Comparison of ENCODE assay signal across 8 cellular contexts in the genomic region with DNA sequence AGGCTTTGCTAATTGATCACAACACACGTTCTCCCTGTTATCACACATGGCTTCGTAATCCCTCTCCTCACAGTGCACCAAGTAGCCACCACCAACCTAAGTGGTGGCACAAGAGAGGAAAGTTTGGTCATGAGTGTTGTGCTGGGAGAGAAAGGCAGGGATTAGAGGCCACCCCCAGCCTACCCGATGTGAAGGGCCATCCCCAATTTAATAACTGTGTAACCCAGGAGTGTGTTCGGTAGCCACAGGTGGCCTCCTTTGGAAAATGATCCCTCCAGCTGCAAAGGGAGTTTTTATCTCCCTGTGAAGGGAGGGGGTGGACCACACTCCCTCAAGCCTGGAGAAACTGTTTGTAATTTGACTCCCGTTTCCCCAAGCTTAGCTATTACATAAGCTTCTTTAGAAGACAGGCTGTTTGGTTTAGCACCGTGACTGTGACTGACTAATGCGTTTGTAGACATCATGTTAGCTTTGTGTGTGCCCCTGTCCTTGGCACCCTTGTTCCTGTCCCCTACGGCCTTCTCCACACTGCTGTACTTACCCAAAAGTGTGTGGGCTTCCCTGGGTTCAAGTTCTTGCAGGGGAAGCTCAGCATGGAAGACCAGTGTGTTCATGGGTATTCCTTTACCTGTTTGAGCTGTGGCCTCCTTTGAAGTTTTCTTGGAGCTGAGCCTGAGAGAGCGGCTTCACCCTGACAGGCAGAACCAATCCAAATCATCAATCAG. TPM values are rescaled to one million over a fixed set of nuclear protein-coding genes. Genes with fewer than 3 reads are reported as not detected.
A peak's percentile ranks its signal among the peaks of the same experiment; 100 is the strongest.
DNase-seq lines count a peak whose midpoint lies in the region; ATAC-seq and TF ChIP-seq lines count a peak whose summit lies in the region.

No MANE protein-coding gene starts in this region.

- in situ Hi-C loops in Caki2 (cut with HindIII; ENCODE audit: low pct_unique_long_range_greater_than_20kb, low sequenced_read_pairs) (no loop called here), IMR-90 (cut with MboI; ENCODE audit: low sequenced_read_pairs) (loop anchor here (25.0 kb wide), 1 partner anchor 89 kb away; a partner anchor contains a TSS)

- intact Hi-C loops in IMR-90 (cut with micrococcal nuclease) = no loop called here

- no peaks in the 10 kb centered on the region for H3K79me1 ChIP-seq in IMR-90 (ENCODE audit: low read depth in 1 of 2, low read length in 2 of 2)

- no peak overlapping the region for H3K27ac ChIP-seq in IMR-90 (ENCODE audit: insufficient read depth, low read length)

- no peak overlapping the region for H3K4ac ChIP-seq in IMR-90 (ENCODE audit: low read depth, low read length)

- no peak overlapping the region for H3K4me2 ChIP-seq in IMR-90 (ENCODE audit: low read depth, low read length)

- H3K36me3 ChIP-seq in IMR-90 (ENCODE audit: control insufficient read depth, insufficient read depth, low read length) = no peaks in the 10 kb centered on the region

- H4K5ac ChIP-seq in IMR-90 (ENCODE audit: low read depth, low read length) = no peak overlapping the region

- no peak for TF ChIP-seq RAD21 in IMR-90 (IDR thresholded peaks at IDR 0.05; ENCODE audit: low read length)

- TF ChIP-seq POLR2A in IMR-90 (IDR thresholded peaks at IDR 0.05; ENCODE audit: low read depth, low read length) = no peak

- no peak overlapping the region for H2BK20ac ChIP-seq in IMR-90 (ENCODE audit: low read depth, low read length)

- no peak overlapping the region for H2BK15ac ChIP-seq in IMR-90 (ENCODE audit: low read depth, low read length)

- no peaks in the 10 kb centered on the region for H4K20me1 ChIP-seq in IMR-90 (ENCODE audit: insufficient read depth, low read length)

- H3K9me1 ChIP-seq in IMR-90 (ENCODE audit: insufficient read depth, low read length) = no peaks in the 10 kb centered on the region

- H2AFZ ChIP-seq in IMR-90 (replicated peaks; ENCODE audit: low read length, poor library complexity) = peak overlapping the region; percentile 26

- no peak overlapping the region for H3K4me3 ChIP-seq in IMR-90 (ENCODE audit: insufficient read depth, low read depth, low read length)

- H2AK5ac ChIP-seq in IMR-90 (ENCODE audit: low read depth, low read length) = no peak overlapping the region

- no peak overlapping the region for H4K91ac ChIP-seq in IMR-90 (ENCODE audit: insufficient read depth, low read depth, low read length)

- POLR2A ChIA-PET in IMR-90 (lab: Charles Lee; ENCODE audit: unreplicated experiment) = no interaction called here

- no peak overlapping the region for H3K18ac ChIP-seq in IMR-90 (ENCODE audit: low read depth, low read length)

- peaks cover 10% of the 10 kb centered on the region for H3K27me3 ChIP-seq in IMR-90 (ENCODE audit: control insufficient read depth, insufficient read depth, low read length)

- no peak overlapping the region for H3K23ac ChIP-seq in IMR-90 (ENCODE audit: low read depth, low read length)

- no peak overlapping the region for H3K14ac ChIP-seq in IMR-90 (replicated peaks; ENCODE audit: low read depth, low read length)

- DNase-seq in Caki2 (ENCODE audit: low read depth) = peak; percentile 61
- peak; percentile 67 for DNase-seq in IMR-90
- DNase-seq in RPMI7951 (ENCODE audit: low read depth) = peak; percentile 68
- DNase-seq in inferior parietal cortex (ENCODE audit: extremely low spot score) = peak; percentile 65
- DNase-seq in NCI-H446 treated with DMSO at 0.1 percent for 48 hours (lab: John Stamatoyannopoulos, UW) = no peak
- DNase-seq in mesenteric fat pad (ENCODE audit: low spot score) = no peak

- H3K4me1 ChIP-seq in IMR-90 (ENCODE audit: control insufficient read depth, insufficient read depth, low read length) = no peaks in the 10 kb centered on the region

- H2BK120ac ChIP-seq in IMR-90 (ENCODE audit: low read depth, low read length) = no peak overlapping the region

- no peaks in the 10 kb centered on the region for H3K9me3 ChIP-seq in IMR-90 (ENCODE audit: control insufficient read depth, insufficient read depth, low read length)

- H3K56ac ChIP-seq in IMR-90 (ENCODE audit: extremely low read depth, insufficient read depth, low read length) = no peak overlapping the region

- dilution Hi-C loops in IMR-90 (cut with HindIII; ENCODE audit: low sequenced_read_pairs, unreplicated experiment) = no loop called here

- CTCF ChIA-PET in IMR-90 (lab: Yijun Ruan, JAX) = no interaction called here

- no TSS peak for BruUV-seq in IMR-90 (replicated peaks; lab: Mats Ljungman, UMichigan)

- no peak for TF ChIP-seq CTCF in IMR-90 (conservative IDR thresholded peaks at IDR 0.05; ENCODE audit: low read depth, low read length)

- H2BK5ac ChIP-seq in IMR-90 (ENCODE audit: low read depth, low read length, poor library complexity, severe bottlenecking) = no peak overlapping the region

- H3K9ac ChIP-seq in IMR-90 (ENCODE audit: low read depth, low read length) = no peak overlapping the region

- H2AK9ac ChIP-seq in IMR-90 (replicated peaks; ENCODE audit: low read depth, low read length, poor library complexity) = no peak overlapping the region

- ATAC-seq in IMR-90 (ENCODE audit: low read depth) = peak; percentile 83
- no peak for ATAC-seq in HG02610 (IDR thresholded peaks at IDR 0.05; ENCODE audit: unreplicated experiment)
- ATAC-seq in HG03196 (IDR thresholded peaks at IDR 0.05; ENCODE audit: unreplicated experiment) = no peak

- H4K8ac ChIP-seq in IMR-90 (ENCODE audit: low read depth in 2 of 2, low read length in 2 of 2) = no peak overlapping the region

- no CpG with 5 or more reads among the region's 9 CpGs for WGBS in IMR-90 (ENCODE audit: extremely low coverage in 2 of 2, insufficient read length in 1 of 2), 2 experiments

TF ChIP-seq in IMR-90, 13 proteins besides CTCF, POLR2A, EP300 and RAD21:
- no peak for TF ChIP-seq CEBPB (IDR thresholded peaks at IDR 0.05; ENCODE audit: low read depth, low read length)
- TF ChIP-seq, protein P1, sequence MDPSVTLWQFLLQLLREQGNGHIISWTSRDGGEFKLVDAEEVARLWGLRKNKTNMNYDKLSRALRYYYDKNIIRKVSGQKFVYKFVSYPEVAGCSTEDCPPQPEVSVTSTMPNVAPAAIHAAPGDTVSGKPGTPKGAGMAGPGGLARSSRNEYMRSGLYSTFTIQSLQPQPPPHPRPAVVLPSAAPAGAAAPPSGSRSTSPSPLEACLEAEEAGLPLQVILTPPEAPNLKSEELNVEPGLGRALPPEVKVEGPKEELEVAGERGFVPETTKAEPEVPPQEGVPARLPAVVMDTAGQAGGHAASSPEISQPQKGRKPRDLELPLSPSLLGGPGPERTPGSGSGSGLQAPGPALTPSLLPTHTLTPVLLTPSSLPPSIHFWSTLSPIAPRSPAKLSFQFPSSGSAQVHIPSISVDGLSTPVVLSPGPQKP (IDR thresholded peaks at IDR 0.05; ENCODE audit: borderline replicate concordance, low read depth, low read length) = no peak
- TF ChIP-seq MAFK (IDR thresholded peaks at IDR 0.05; ENCODE audit: low read depth, low read length) = no peak
- no peak for TF ChIP-seq NFE2L2 (IDR thresholded peaks at IDR 0.05; ENCODE audit: low read depth, low read length)
- TF ChIP-seq MXI1 (IDR thresholded peaks at IDR 0.05; ENCODE audit: borderline replicate concordance, low read depth, low read length) = no peak
- no peak for TF ChIP-seq MAZ (IDR thresholded peaks at IDR 0.05; ENCODE audit: borderline replicate concordance, low read depth, low read length)
- TF ChIP-seq, protein P2, sequence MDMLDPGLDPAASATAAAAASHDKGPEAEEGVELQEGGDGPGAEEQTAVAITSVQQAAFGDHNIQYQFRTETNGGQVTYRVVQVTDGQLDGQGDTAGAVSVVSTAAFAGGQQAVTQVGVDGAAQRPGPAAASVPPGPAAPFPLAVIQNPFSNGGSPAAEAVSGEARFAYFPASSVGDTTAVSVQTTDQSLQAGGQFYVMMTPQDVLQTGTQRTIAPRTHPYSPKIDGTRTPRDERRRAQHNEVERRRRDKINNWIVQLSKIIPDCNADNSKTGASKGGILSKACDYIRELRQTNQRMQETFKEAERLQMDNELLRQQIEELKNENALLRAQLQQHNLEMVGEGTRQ (IDR thresholded peaks at IDR 0.05; ENCODE audit: low read depth, low read length) = no peak
- TF ChIP-seq BHLHE40 (IDR thresholded peaks at IDR 0.05; ENCODE audit: low read depth, low read length) = no peak
- TF ChIP-seq CHD1 (IDR thresholded peaks at IDR 0.05; ENCODE audit: low read depth, low read length) = no peak
- TF ChIP-seq RFX5 (IDR thresholded peaks at IDR 0.05; ENCODE audit: low read depth, low read length) = no peak

RNA-seq across cellular contexts. Expression of a gene that starts 20.6 kb away (rescaled TPM):
- total RNA-seq in Caki2 (2014; rRNA removed; shearing (Covaris generic); ENCODE audit: low replicate concordance) = 0.07 and 0.78 TPM in 2 replicates
- not detected in 2 replicates for total RNA-seq in IMR-90 (2012; rRNA removed)
- polyA plus RNA-seq in IMR-90 (2012; rRNA removed) = not detected in 2 replicates
- not detected in 2 replicates for polyA plus RNA-seq in IMR-90 (2012; cell fraction: cytosol; rRNA removed)
- not detected in 2 replicates for polyA plus RNA-seq in IMR-90 (2012; cell fraction: nucleus; rRNA removed; ENCODE audit: low replicate concordance)
- total RNA-seq in RPMI7951 (2014; rRNA removed; shearing (Covaris generic)) = under 0.01 TPM in 2 replicates
- 24.3 TPM for total RNA-seq in mesenteric fat pad

Comparison
In these comparisons a context has a peak if more than half of its experiments do, and no peak if none do; other contexts are left out.
1. DNase-seq: peak in Caki2 (single experiment), IMR-90 (single experiment), RPMI7951 (single experiment) and inferior parietal cortex (single experiment); none in NCI-H446 treated with DMSO at 0.1 percent for 48 hours (single experiment) and mesenteric fat pad (single experiment).
2. RNA of a gene that starts 20.6 kb away (total RNA-seq): 24.3 TPM in mesenteric fat pad (single experiment); 0.07 to 0.78 TPM in Caki2, not detected in IMR-90 and under 0.01 TPM in RPMI7951; every median in the first group is over 10 times any median in the second.